In genomic region chr18:31199190-31199769, GRCh38 we compare ENCODE assay signal across 19 cellular contexts. TPM values are rescaled to one million over a fixed set of nuclear protein-coding genes. Genes with fewer than 3 reads are reported as not detected.
DNase-seq lines count a peak whose midpoint lies in the region; ATAC-seq and TF ChIP-seq lines count a peak whose summit lies in the region.
"Had no signal": no experiment of that assay in that cellular context is flagged by ENCODE, and none has a peak within 500 bp of the region (broad histone marks: within the 10 kb centered on the region; RNA-seq: fewer than 3 reads in every experiment).

No MANE protein-coding gene starts in this region.

- H3K36me3 ChIP-seq in mucosa of rectum (ENCODE audit: control insufficient read depth in 2 of 2, insufficient read depth in 2 of 2, low read length in 2 of 2), result no peaks in the 10 kb centered on the region
- H3K36me3 ChIP-seq: adrenal gland, tibial artery had no signal

- DNase-seq in CD1c-positive myeloid dendritic cell (ENCODE audit: extremely low spot score), result peak; percentile 26
- peak; percentile 33 for DNase-seq in MV-4-11 (lab: John Stamatoyannopoulos, UW)
- peak; percentile 6 for DNase-seq in choroid plexus epithelial cell (ENCODE audit: low read depth)
- DNase-seq in HuH-7.5 (ENCODE audit: low spot score), result no peak
- DNase-seq in HFFc6, result no peak
- DNase-seq in NCI-H1417 (lab: John Stamatoyannopoulos, UW), result no peak
- DNase-seq: activated CD4-positive, alpha-beta T cell treated with anti-CD3 and anti-CD28 coated beads, Interleukin-2, amount 50 U/mL, for 48 hours; activated T-cell treated with anti-CD3 and anti-CD28 coated beads, Interleukin-2, amount 50 U/mL, for 48 hours; adrenal gland; DMS 273 treated with DMSO at 0.1 percent for 48 hours; hypothalamus; naive thymus-derived CD8-positive, alpha-beta T cell; NCI-H1048; right cardiac atrium; SK-N-SH; stimulated activated CD4-positive, alpha-beta T cell treated with anti-CD3 and anti-CD28 coated beads, Interleukin-2, amount 100 ng/mL, for 48 hours; tibial artery had no signal

- no peaks in the 10 kb centered on the region for H3K36me3 Mint-ChIP-seq in HFFc6 (ENCODE audit: low read depth)
- H3K36me3 Mint-ChIP-seq: naive thymus-derived CD8-positive, alpha-beta T cell had no signal

- ATAC-seq in HG03442 (IDR thresholded peaks at IDR 0.05; ENCODE audit: unreplicated experiment), result no peak
- ATAC-seq: naive thymus-derived CD8-positive, alpha-beta T cell; right cardiac atrium had no signal

- no peak overlapping the region for H3K4me3 ChIP-seq in choroid plexus epithelial cell (ENCODE audit: low read depth, low read length)
- peak overlapping the region in 1 of 2 donors; percentile 4 for H3K4me3 ChIP-seq in mucosa of rectum (ENCODE audit: low read length in 2 of 2)
- H3K4me3 ChIP-seq: adrenal gland, tibial artery had no signal

- H3K27ac Mint-ChIP-seq in HFFc6, result no peak overlapping the region

- no peak overlapping the region for H3K9ac ChIP-seq in mucosa of rectum (ENCODE audit: low read depth in 1 of 2, low read length in 2 of 2)
- H3K9ac ChIP-seq: SK-N-SH had no signal

- peaks cover 2 to 17% of the 10 kb centered on the region in 2 donors for H3K4me1 ChIP-seq in mucosa of rectum (ENCODE audit: control insufficient read depth in 2 of 2, insufficient read depth in 2 of 2, low read length in 2 of 2)
- H3K4me1 ChIP-seq: adrenal gland, tibial artery had no signal

- H3K27ac ChIP-seq in mucosa of rectum (ENCODE audit: low read depth in 2 of 2, low read length in 2 of 2), result peak overlapping the region; percentile 28 to 56
- H3K27ac ChIP-seq: adrenal gland, tibial artery had no signal

- H3K4me1 Mint-ChIP-seq in HFFc6 (ENCODE audit: low read depth), result no peaks in the 10 kb centered on the region

- no peaks in the 10 kb centered on the region for H3K9me3 ChIP-seq in mucosa of rectum (ENCODE audit: control insufficient read depth in 2 of 2, low read length in 2 of 2)
- H3K9me3 ChIP-seq: adrenal gland, SK-N-SH, tibial artery had no signal

- TF ChIP-seq CTCF in choroid plexus epithelial cell (conservative IDR thresholded peaks at IDR 0.05; ENCODE audit: low read depth, low read length) (no peak), HFFc6 (IDR thresholded peaks at IDR 0.05) (no peak)

- H3K27me3 ChIP-seq in mucosa of rectum (ENCODE audit: control insufficient read depth in 2 of 2, insufficient read depth in 2 of 2, low read length in 2 of 2), result no peaks in the 10 kb centered on the region
- H3K27me3 ChIP-seq: adrenal gland, tibial artery had no signal

- no peak overlapping the region for H3K4me3 Mint-ChIP-seq in HFFc6
- H3K4me3 Mint-ChIP-seq: naive thymus-derived CD8-positive, alpha-beta T cell had no signal

- no peaks in the 10 kb centered on the region for H3K27me3 Mint-ChIP-seq in HFFc6 (ENCODE audit: insufficient read depth)
- H3K27me3 Mint-ChIP-seq: naive thymus-derived CD8-positive, alpha-beta T cell had no signal

- H3K9me3 Mint-ChIP-seq in HFFc6, result peaks cover 34% of the 10 kb centered on the region

RNA-seq across cellular contexts. Expression of gene DSC1, which starts 36.6 kb away (rescaled TPM):
- not detected for total RNA-seq in HFFc6 (2021; fragmentation: NEBNext Ultra II Directional; extraction: Animal tissue kit (Norgen Biotek cat#: 25700))
- total RNA-seq: adrenal gland had no signal

Comparison
In these comparisons a context has a peak if more than half of its experiments do, and no peak if none do; other contexts are left out.
1. DNase-seq: peak in CD1c-positive myeloid dendritic cell (single experiment), MV-4-11 (single experiment) and choroid plexus epithelial cell (single experiment); none in HuH-7.5 (single experiment), HFFc6 (single experiment) and NCI-H1417 (0 of 3).